ENCODE assay signal across 13 cellular contexts in the genomic region with DNA sequence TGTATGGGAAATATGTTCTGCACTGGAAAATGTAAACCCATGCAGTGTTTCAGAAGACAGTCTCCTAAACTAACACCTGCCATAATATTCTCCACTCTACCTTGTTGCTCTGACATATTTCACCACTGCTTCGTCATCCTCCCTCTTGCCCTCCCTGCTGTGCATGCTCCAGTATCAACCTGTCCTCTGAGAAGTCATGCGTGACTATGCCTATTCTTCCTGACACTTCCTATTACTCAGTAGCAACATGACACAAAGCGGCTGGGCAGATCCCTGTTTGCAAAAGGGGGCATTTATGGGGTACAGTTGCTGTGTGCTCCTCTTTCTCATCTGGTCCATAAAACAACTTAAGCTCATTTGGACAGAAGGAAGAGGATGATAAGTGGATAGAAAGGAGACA.
"Had no signal": no experiment of that assay in that cellular context is flagged by ENCODE, and none has a peak within 500 bp of the region (broad histone marks: within the 10 kb centered on the region; RNA-seq: fewer than 3 reads in every experiment).

No MANE protein-coding gene starts in this region.

- H3K27me3 Mint-ChIP-seq: activated T-helper 17 cell treated with anti-CD3 and anti-CD28 coated beads, Interleukin-2, amount 50 U/mL, for 72 hours; stimulated activated naive B cell treated with anti-CD40 and anti-IgM and Interleukin-4, amounts not matched to agents 10 μg/mL and 1 μg/mL and 100 μg/mL, for 72 hours had no signal

- DNase-seq: activated naive CD4-positive, alpha-beta T cell treated with Interleukin-2 at 50 U/mL for 16 hours; aorta; endodermal cell; hippocampal formation; kidney; pancreas; stimulated activated CD4-positive, alpha-beta T cell treated with anti-CD3 and anti-CD28 coated beads, Interleukin-12 subunit alpha, Interleukin-12 subunit beta, amount 100 ng/mL, for 4 hours; stimulated activated naive B cell treated with anti-CD40 and anti-IgM and Interleukin-4, amounts not matched to agents 10 μg/mL and 1 μg/mL and 100 μg/mL, for 72 hours; thyroid gland; uterus had no signal

- H3K4me3 Mint-ChIP-seq: activated T-helper 17 cell treated with anti-CD3 and anti-CD28 coated beads, Interleukin-2, amount 50 U/mL, for 72 hours; endodermal cell; mesothelial cell of epicardium; neural crest cell; stimulated activated naive B cell treated with anti-CD40 and anti-IgM and Interleukin-4, amounts not matched to agents 10 μg/mL and 1 μg/mL and 100 μg/mL, for 72 hours had no signal

- H3K27ac Mint-ChIP-seq: activated T-helper 17 cell treated with anti-CD3 and anti-CD28 coated beads, Interleukin-2, amount 50 U/mL, for 72 hours; endodermal cell; mesothelial cell of epicardium; stimulated activated naive B cell treated with anti-CD40 and anti-IgM and Interleukin-4, amounts not matched to agents 10 μg/mL and 1 μg/mL and 100 μg/mL, for 72 hours had no signal

- ATAC-seq: activated T-helper 17 cell treated with anti-CD3 and anti-CD28 coated beads, Interleukin-2, amount 50 U/mL, for 72 hours; pancreas; stimulated activated naive B cell treated with anti-CD40 and anti-IgM and Interleukin-4, amounts not matched to agents 10 μg/mL and 1 μg/mL and 100 μg/mL, for 72 hours had no signal

- H3K4me1 Mint-ChIP-seq: activated T-helper 17 cell treated with anti-CD3 and anti-CD28 coated beads, Interleukin-2, amount 50 U/mL, for 72 hours; endodermal cell; mesothelial cell of epicardium; stimulated activated naive B cell treated with anti-CD40 and anti-IgM and Interleukin-4, amounts not matched to agents 10 μg/mL and 1 μg/mL and 100 μg/mL, for 72 hours had no signal

- H3K36me3 Mint-ChIP-seq: mesothelial cell of epicardium; stimulated activated naive B cell treated with anti-CD40 and anti-IgM and Interleukin-4, amounts not matched to agents 10 μg/mL and 1 μg/mL and 100 μg/mL, for 72 hours had no signal

- H3K9me3 Mint-ChIP-seq: endodermal cell, mesothelial cell of epicardium, neural crest cell had no signal
